Comparison of ENCODE assay signal across 16 cellular contexts in the genomic region with DNA sequence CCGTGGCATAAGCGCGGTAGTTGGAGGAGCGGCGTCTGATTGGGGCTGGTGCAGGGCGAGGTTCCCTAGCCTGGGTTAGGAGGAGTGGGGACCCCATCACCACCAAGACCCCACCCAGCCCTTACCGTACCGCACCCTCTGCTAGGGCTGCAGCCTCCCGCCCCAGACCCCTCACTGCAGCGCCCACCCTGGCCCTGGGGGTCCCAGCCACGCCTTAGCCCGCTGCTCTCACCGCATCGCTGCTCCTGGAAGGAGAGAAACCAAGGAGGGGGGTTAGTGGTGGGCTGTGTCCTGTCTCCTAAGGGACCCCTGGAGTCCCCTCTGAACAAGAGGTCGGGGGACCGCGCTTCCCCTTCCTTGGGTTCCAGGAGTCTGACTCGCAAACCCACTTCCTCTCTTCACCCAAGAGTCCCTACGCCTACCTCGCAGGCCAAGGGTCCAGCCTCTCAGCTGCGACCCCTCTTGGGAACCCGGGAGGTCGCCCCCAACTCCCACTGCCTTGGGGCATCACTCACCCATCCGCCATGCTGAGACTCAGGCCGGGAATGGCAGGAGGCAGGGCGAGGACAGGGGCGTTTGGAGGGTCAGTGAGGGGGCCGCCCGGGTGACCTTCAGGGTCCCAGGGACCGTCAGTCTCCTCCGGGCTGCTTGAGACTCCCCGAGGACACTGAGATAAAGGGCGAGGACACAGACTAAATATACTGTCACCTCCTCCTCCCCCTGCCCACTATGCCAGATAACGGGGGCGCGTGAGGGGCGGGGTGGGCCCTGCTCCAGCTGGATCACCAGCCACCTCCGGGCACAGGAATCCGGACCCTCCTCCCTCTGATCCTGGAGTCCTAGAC. TPM values are rescaled to one million over a fixed set of nuclear protein-coding genes. Genes with fewer than 3 reads are reported as not detected.
DNase-seq lines count a peak whose midpoint lies in the region; ATAC-seq and TF ChIP-seq lines count a peak whose summit lies in the region.
"Had no signal": no experiment of that assay in that cellular context is flagged by ENCODE, and none has a peak within 500 bp of the region (broad histone marks: within the 10 kb centered on the region; RNA-seq: fewer than 3 reads in every experiment).

A gene (minus strand): TSS at position 669 of the 845 bp plus-strand sequence. CDS start 143 bp downstream, at position 526.

- POLR2A ChIA-PET in activated CD4-positive, alpha-beta T cell treated with anti-CD3 and anti-CD28 coated beads, Interleukin-2, amount 10 ng/mL, durations not matched to agents 7 days and 5 days (lab: Charles Lee) = interaction anchor here (0.6 kb wide), 1 partner anchor 490 kb away, joined by 3 read pairs; no protein-coding TSS in a partner anchor

- DNase-seq in activated CD4-positive, alpha-beta T cell treated with anti-CD3 and anti-CD28 coated beads, Interleukin-2, amount 10 ng/mL, durations not matched to agents 7 days and 5 days = no peak
- no peak for DNase-seq in activated CD4-positive, alpha-beta T cell treated with anti-CD3 and anti-CD28 coated beads, Interleukin-2, amount 50 U/mL, for 48 hours
- no peak for DNase-seq in chondrocyte (ENCODE audit: low spot score)
- no peak for DNase-seq in stimulated activated naive B cell treated with anti-CD40 and anti-IgM and Interleukin-4, amounts not matched to agents 10 μg/mL and 1 μg/mL and 100 μg/mL, for 72 hours
- DNase-seq in activated T-cell treated with anti-CD3 and anti-CD28 coated beads, Interleukin-2, amount 50 U/mL, for 48 hours = no peak
- DNase-seq: activated T-cell treated with anti-CD3 and anti-CD28 coated beads for 4 hours, amniotic stem cell, NCI-H524, SIG-M5 had no signal

- H3K4me3 ChIP-seq in iPS-18c (ENCODE audit: insufficient read depth, low read depth, low read length) = peak within 1 kb of the TSS; percentile 72
- H3K4me3 ChIP-seq: GM12878, GM23248, upper lobe of right lung had no signal

- H3K36me3 Mint-ChIP-seq in activated CD4-positive, alpha-beta T cell treated with anti-CD3 and anti-CD28 coated beads, Interleukin-2, amount 10 ng/mL, durations not matched to agents 7 days and 5 days (ENCODE audit: low read depth) = no peaks in the 10 kb centered on the region
- H3K36me3 Mint-ChIP-seq in chondrocyte (ENCODE audit: low read depth) = no peaks in the 10 kb centered on the region
- H3K36me3 Mint-ChIP-seq in stimulated activated naive B cell treated with anti-CD40 and anti-IgM and Interleukin-4, amounts not matched to agents 10 μg/mL and 1 μg/mL and 100 μg/mL, for 72 hours = peaks cover 3 to 10% of the 10 kb centered on the region in 2 donors

- no peak for ATAC-seq in stimulated activated naive B cell treated with anti-CD40 and anti-IgM and Interleukin-4, amounts not matched to agents 10 μg/mL and 1 μg/mL and 100 μg/mL, for 72 hours (replicated peaks)
- ATAC-seq in GM19463 (IDR thresholded peaks at IDR 0.05; ENCODE audit: unreplicated experiment) = no peak
- ATAC-seq in GM19324 (IDR thresholded peaks at IDR 0.05; ENCODE audit: low FRiP score, unreplicated experiment) = no peak

- TF ChIP-seq CTCF in chondrocyte (IDR thresholded peaks at IDR 0.05) = no peak

- H3K4me1 Mint-ChIP-seq in activated CD4-positive, alpha-beta T cell treated with anti-CD3 and anti-CD28 coated beads, Interleukin-2, amount 10 ng/mL, durations not matched to agents 7 days and 5 days = peaks cover 28% of the 10 kb centered on the region
- peaks cover 14% of the 10 kb centered on the region for H3K4me1 Mint-ChIP-seq in chondrocyte (ENCODE audit: low read depth)
- H3K4me1 Mint-ChIP-seq in stimulated activated naive B cell treated with anti-CD40 and anti-IgM and Interleukin-4, amounts not matched to agents 10 μg/mL and 1 μg/mL and 100 μg/mL, for 72 hours = peaks cover 14 to 30% of the 10 kb centered on the region in 2 donors

- H3K9me3 Mint-ChIP-seq in activated CD4-positive, alpha-beta T cell treated with anti-CD3 and anti-CD28 coated beads, Interleukin-2, amount 10 ng/mL, durations not matched to agents 7 days and 5 days = peaks cover 5% of the 10 kb centered on the region
- H3K9me3 Mint-ChIP-seq in chondrocyte (ENCODE audit: low read depth) = no peaks in the 10 kb centered on the region
- H3K9me3 Mint-ChIP-seq in stimulated activated naive B cell treated with anti-CD40 and anti-IgM and Interleukin-4, amounts not matched to agents 10 μg/mL and 1 μg/mL and 100 μg/mL, for 72 hours = peaks cover under 1 to 7% of the 10 kb centered on the region in 2 donors

- H3K9me3 ChIP-seq in iPS-18c (ENCODE audit: control insufficient read depth, insufficient read depth, low read length) = no peaks in the 10 kb centered on the region
- H3K9me3 ChIP-seq: upper lobe of right lung had no signal

- H3K27me3 Mint-ChIP-seq in activated CD4-positive, alpha-beta T cell treated with anti-CD3 and anti-CD28 coated beads, Interleukin-2, amount 10 ng/mL, durations not matched to agents 7 days and 5 days = peaks cover 12% of the 10 kb centered on the region
- peaks cover 23% of the 10 kb centered on the region for H3K27me3 Mint-ChIP-seq in chondrocyte (ENCODE audit: low read depth)
- H3K27me3 Mint-ChIP-seq in stimulated activated naive B cell treated with anti-CD40 and anti-IgM and Interleukin-4, amounts not matched to agents 10 μg/mL and 1 μg/mL and 100 μg/mL, for 72 hours = peaks cover 64 to 74% of the 10 kb centered on the region in 2 donors

- peak within 1 kb of the TSS; percentile 19 for H3K27ac Mint-ChIP-seq in activated CD4-positive, alpha-beta T cell treated with anti-CD3 and anti-CD28 coated beads, Interleukin-2, amount 10 ng/mL, durations not matched to agents 7 days and 5 days
- H3K27ac Mint-ChIP-seq in chondrocyte (ENCODE audit: unreplicated experiment) = no peak within 1 kb of the TSS
- H3K27ac Mint-ChIP-seq in stimulated activated naive B cell treated with anti-CD40 and anti-IgM and Interleukin-4, amounts not matched to agents 10 μg/mL and 1 μg/mL and 100 μg/mL, for 72 hours = peak within 1 kb of the TSS; percentile 31

- CTCF ChIA-PET in activated CD4-positive, alpha-beta T cell treated with anti-CD3 and anti-CD28 coated beads, Interleukin-2, amount 10 ng/mL, durations not matched to agents 7 days and 5 days (lab: Charles Lee) = interaction anchor here (0.6 kb wide), 1 partner anchor 24 kb away, joined by 3 read pairs; no protein-coding TSS in a partner anchor

- no peak within 1 kb of the TSS for H3K4me3 Mint-ChIP-seq in activated CD4-positive, alpha-beta T cell treated with anti-CD3 and anti-CD28 coated beads, Interleukin-2, amount 10 ng/mL, durations not matched to agents 7 days and 5 days
- H3K4me3 Mint-ChIP-seq in chondrocyte (ENCODE audit: unreplicated experiment) = peak within 1 kb of the TSS; percentile 63
- H3K4me3 Mint-ChIP-seq in stimulated activated naive B cell treated with anti-CD40 and anti-IgM and Interleukin-4, amounts not matched to agents 10 μg/mL and 1 μg/mL and 100 μg/mL, for 72 hours = peak within 1 kb of the TSS in 1 of 2 donors; percentile 43

RNA-seq across cellular contexts. Expression of the gene that starts here (rescaled TPM):
- not detected for total RNA-seq in activated CD4-positive, alpha-beta T cell treated with anti-CD3 and anti-CD28 coated beads, Interleukin-2, amount 10 ng/mL, durations not matched to agents 7 days and 5 days
- not detected in 3 replicates for total RNA-seq in chondrocyte
- total RNA-seq: GM12878, GM23248, mucosa of gallbladder, upper lobe of right lung had no signal
